25 cellular contexts compared by ENCODE assay signal in genomic region chr21:16837319-16837718, GRCh38.
DNase-seq lines count a peak whose midpoint lies in the region; ATAC-seq and TF ChIP-seq lines count a peak whose summit lies in the region.
"Had no signal": no experiment of that assay in that cellular context is flagged by ENCODE, and none has a peak within 500 bp of the region (broad histone marks: within the 10 kb centered on the region; RNA-seq: fewer than 3 reads in every experiment).

No MANE protein-coding gene starts in this region.

- no peaks in the 10 kb centered on the region for H3K36me3 Mint-ChIP-seq in GM23338 (ENCODE audit: low read depth)
- H3K36me3 Mint-ChIP-seq in osteocyte (ENCODE audit: unreplicated experiment): no peaks in the 10 kb centered on the region
- H3K36me3 Mint-ChIP-seq: naive thymus-derived CD4-positive, alpha-beta T cell; stimulated activated memory B cell treated with anti-CD40 and anti-IgM and Interleukin-4, amounts not matched to agents 10 μg/mL and 1 μg/mL and 100 μg/mL, for 72 hours had no signal

- no peaks in the 10 kb centered on the region for H3K79me2 ChIP-seq in GM23338 (replicated peaks; ENCODE audit: insufficient read depth)

- H3K4me1 Mint-ChIP-seq in GM23338 (peaks cover 15% of the 10 kb centered on the region; the same call in 2 of the 3 replicates), osteocyte (ENCODE audit: unreplicated experiment) (peaks cover 36% of the 10 kb centered on the region)
- H3K4me1 Mint-ChIP-seq: activated CD4-positive, alpha-beta memory T cell treated with anti-CD3 and anti-CD28 coated beads, Interleukin-2, amount 10 ng/mL, durations not matched to agents 7 days and 5 days; naive thymus-derived CD4-positive, alpha-beta T cell; stimulated activated memory B cell treated with anti-CD40 and anti-IgM and Interleukin-4, amounts not matched to agents 10 μg/mL and 1 μg/mL and 100 μg/mL, for 72 hours had no signal

- H3K27ac Mint-ChIP-seq in GM23338 (0 out of 2 replicates have a peak overlapping the region, but pooled peaks have one; percentile 31), osteocyte (ENCODE audit: unreplicated experiment) (peak overlapping the region; percentile 60)
- H3K27ac Mint-ChIP-seq: activated CD4-positive, alpha-beta memory T cell treated with anti-CD3 and anti-CD28 coated beads, Interleukin-2, amount 10 ng/mL, durations not matched to agents 7 days and 5 days; CD4-positive, alpha-beta T cell; naive thymus-derived CD4-positive, alpha-beta T cell; stimulated activated memory B cell treated with anti-CD40 and anti-IgM and Interleukin-4, amounts not matched to agents 10 μg/mL and 1 μg/mL and 100 μg/mL, for 72 hours had no signal

- H2AFZ ChIP-seq in GM23338: no peak overlapping the region

- H3K36me3 ChIP-seq in GM23338 (ENCODE audit: insufficient read depth): no peaks in the 10 kb centered on the region
- H3K36me3 ChIP-seq: gastrocnemius medialis had no signal

- H3K27me3 ChIP-seq in GM23338 (ENCODE audit: insufficient read depth): no peaks in the 10 kb centered on the region
- H3K27me3 ChIP-seq: gastrocnemius medialis, testis had no signal

- H3K27me3 Mint-ChIP-seq in GM23338 (ENCODE audit: insufficient read depth, low read depth, poor library complexity): peaks cover 1% of the 10 kb centered on the region
- no peaks in the 10 kb centered on the region for H3K27me3 Mint-ChIP-seq in osteocyte (ENCODE audit: unreplicated experiment)
- H3K27me3 Mint-ChIP-seq: activated CD4-positive, alpha-beta memory T cell treated with anti-CD3 and anti-CD28 coated beads, Interleukin-2, amount 10 ng/mL, durations not matched to agents 7 days and 5 days; CD4-positive, alpha-beta T cell; naive thymus-derived CD4-positive, alpha-beta T cell; stimulated activated memory B cell treated with anti-CD40 and anti-IgM and Interleukin-4, amounts not matched to agents 10 μg/mL and 1 μg/mL and 100 μg/mL, for 72 hours had no signal

- H3K9me3 Mint-ChIP-seq in GM23338 (no peaks in the 10 kb centered on the region), osteocyte (ENCODE audit: unreplicated experiment) (no peaks in the 10 kb centered on the region)
- H3K9me3 Mint-ChIP-seq: CD4-positive, alpha-beta T cell; naive thymus-derived CD4-positive, alpha-beta T cell; stimulated activated memory B cell treated with anti-CD40 and anti-IgM and Interleukin-4, amounts not matched to agents 10 μg/mL and 1 μg/mL and 100 μg/mL, for 72 hours had no signal

- no peaks in the 10 kb centered on the region for H3K9me2 ChIP-seq in GM23338 (ENCODE audit: insufficient read depth)

- H3K4me1 ChIP-seq in GM23338 (ENCODE audit: insufficient read depth): peaks cover 7% of the 10 kb centered on the region; the same call in 1 of the 2 replicates
- H3K4me1 ChIP-seq: testis had no signal

- H3K27ac ChIP-seq in GM23338 (ENCODE audit: low read depth): no peak overlapping the region
- H3K27ac ChIP-seq: gastrocnemius medialis, testis had no signal

- ATAC-seq in GM23338 (no peak), GM21515 (IDR thresholded peaks at IDR 0.05; ENCODE audit: unreplicated experiment) (no peak)
- ATAC-seq: gastrocnemius medialis; GM12878; naive thymus-derived CD4-positive, alpha-beta T cell; stimulated activated memory B cell treated with anti-CD40 and anti-IgM and Interleukin-4, amounts not matched to agents 10 μg/mL and 1 μg/mL and 100 μg/mL, for 72 hours had no signal

- H3F3A ChIP-seq in GM23338 (replicated peaks; ENCODE audit: low read depth): no peaks in the 10 kb centered on the region

- H3K4me3 ChIP-seq in GM23338: no peak overlapping the region
- H3K4me3 ChIP-seq: gastrocnemius medialis, GM12878, testis had no signal

- TF ChIP-seq CTCF in GM23338 (conservative IDR thresholded peaks at IDR 0.05; ENCODE audit: low read depth in 2 of 2) (no peak), osteocyte (IDR thresholded peaks at IDR 0.05) (no peak)

- no peak for DNase-seq in GM23338 (ENCODE audit: low spot score)
- peak; percentile 11 for DNase-seq in amniotic epithelial cell (ENCODE audit: low read depth)
- DNase-seq in fibroblast of peridontal ligament (ENCODE audit: extremely low read depth): peak; percentile 64
- DNase-seq in osteocyte (ENCODE audit: extremely low spot score, unreplicated experiment): no peak
- DNase-seq in NCI-H1436 treated with DMSO at 0.1 percent for 48 hours (lab: John Stamatoyannopoulos, UW): no peak
- DNase-seq in MV-4-11 (lab: John Stamatoyannopoulos, UW): no peak
- DNase-seq: activated CD4-positive, alpha-beta memory T cell treated with anti-CD3 and anti-CD28 coated beads, Interleukin-2, amount 10 ng/mL, durations not matched to agents 7 days and 5 days; activated CD4-positive, CD25-positive, alpha-beta regulatory T cell; activated naive CD4-positive, alpha-beta T cell; activated T-cell treated with anti-CD3 and anti-CD28 coated beads for 4 hours; anterior cingulate cortex; CD4-positive, alpha-beta T cell; DMS153; gastrocnemius medialis; kidney; mammary epithelial cell; naive thymus-derived CD4-positive, alpha-beta T cell; NCI-H1048; NCI-H2029 treated with DMSO at 0.1 percent for 48 hours; RPMI8226; T1000; testis had no signal

- no peaks in the 10 kb centered on the region for H4K20me1 ChIP-seq in GM23338 (replicated peaks; ENCODE audit: insufficient read depth)

- H3K4me3 Mint-ChIP-seq in GM23338 (no peak overlapping the region), osteocyte (ENCODE audit: unreplicated experiment) (no peak overlapping the region)
- H3K4me3 Mint-ChIP-seq: activated CD4-positive, alpha-beta memory T cell treated with anti-CD3 and anti-CD28 coated beads, Interleukin-2, amount 10 ng/mL, durations not matched to agents 7 days and 5 days; CD4-positive, alpha-beta T cell; naive thymus-derived CD4-positive, alpha-beta T cell; stimulated activated memory B cell treated with anti-CD40 and anti-IgM and Interleukin-4, amounts not matched to agents 10 μg/mL and 1 μg/mL and 100 μg/mL, for 72 hours had no signal

- H3K4me2 ChIP-seq in GM23338: no peak overlapping the region

TF ChIP-seq in GM23338, 12 proteins besides CTCF, POLR2A, EP300 and RAD21 (continues in another document):
- TF ChIP-seq NANOG (IDR thresholded peaks at IDR 0.05; ENCODE audit: borderline replicate concordance): no peak
- TF ChIP-seq ZNF462 (CRISPR knock-in tag; IDR thresholded peaks at IDR 0.05): no peak

Comparison
In these comparisons a context has a peak if more than half of its experiments do, and no peak if none do; other contexts are left out.
1. DNase-seq: peak in amniotic epithelial cell (single experiment) and fibroblast of peridontal ligament (single experiment); none in GM23338 (single experiment), osteocyte (single experiment), NCI-H1436 treated with DMSO at 0.1 percent for 48 hours (single experiment) and MV-4-11 (single experiment).